In genomic region chr10:96765406-96766240, GRCh38 we compare ENCODE assay signal across 8 cellular contexts. TPM values are rescaled to one million over a fixed set of nuclear protein-coding genes. Genes with fewer than 3 reads are reported as not detected.
DNase-seq lines count a peak whose midpoint lies in the region; ATAC-seq, FAIRE-seq and TF ChIP-seq lines count a peak whose summit lies in the region.

No MANE protein-coding gene starts in this region.

- DNase-seq in D721Med (ENCODE audit: insufficient read length, low spot score) (peak; percentile 42), SHP77 (lab: John Stamatoyannopoulos, UW) (peak; percentile 29 to 66), globus pallidus (ENCODE audit: low spot score) (peak; percentile 45), posterior vena cava (ENCODE audit: low spot score) (peak; percentile 85), ureter (ENCODE audit: low spot score) (peak; percentile 67)
- peak; percentile 91 for DNase-seq in activated effector memory CD4-positive, alpha-beta T cell treated with anti-CD3 and anti-CD28 coated beads, Interleukin-2, amount 50 U/mL, for 16 hours

- TF ChIP-seq CTCF in D721Med (IDR thresholded peaks at IDR 0.05; ENCODE audit: insufficient read depth, missing control alignments) = peak; percentile 81

- peak; percentile 64 for ATAC-seq in HG02798 (IDR thresholded peaks at IDR 0.05; ENCODE audit: poor library complexity, unreplicated experiment)
- no peak for ATAC-seq in HG03469 (IDR thresholded peaks at IDR 0.05; ENCODE audit: unreplicated experiment)

- FAIRE-seq in D721Med (lab: Jason Lieb, UNC) = no peak

- intact Hi-C loops in posterior vena cava (cut with DNase I) = no loop called here

RNA-seq across cellular contexts. Expression of gene PIK3AP1, which starts 45.3 kb away (rescaled TPM):
- 10 to 100 TPM in 1 of 2 donors, 1 to 10 TPM in 1; 5.8 to 14.5 TPM for total RNA-seq in posterior vena cava
- total RNA-seq in ureter = 3.3 TPM
